In the genomic region with DNA sequence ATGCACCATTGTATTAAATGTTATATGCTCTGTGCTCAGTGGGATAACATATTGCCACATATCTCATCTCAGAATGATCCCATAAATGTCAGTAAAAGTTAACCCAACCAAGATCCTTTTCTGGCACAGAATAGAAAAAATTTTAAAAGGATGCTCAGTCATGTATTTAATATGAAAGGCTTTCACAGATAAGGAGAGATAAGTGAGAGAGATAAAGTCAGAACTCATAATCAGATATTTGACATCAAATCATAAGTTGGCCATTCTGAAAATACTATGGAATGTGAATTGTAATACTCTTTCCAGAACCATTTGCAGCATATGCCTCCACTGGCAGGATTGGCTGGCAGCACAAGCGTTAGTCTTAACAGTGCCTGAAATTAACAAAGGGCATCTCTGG, we compare ENCODE assay signal across 34 cellular contexts.
"Had no signal": no experiment of that assay in that cellular context is flagged by ENCODE, and none has a peak within 500 bp of the region (broad histone marks: within the 10 kb centered on the region; RNA-seq: fewer than 3 reads in every experiment).

No MANE protein-coding gene starts in this region.

- H3K9me3 ChIP-seq: MG63 had no signal

- DNase-seq: Karpas-422, Kasumi-1, MG63, MM.1S, MV-4-11, NCI-H1048, NCI-H1092, NCI-H1092 treated with DMSO at 0.1 percent for 48 hours, NCI-H1105, NCI-H1105 treated with DMSO at 0.1 percent for 48 hours, NCI-H1417, NCI-H1417 treated with DMSO at 0.1 percent for 48 hours, NCI-H1436, NCI-H1436 treated with DMSO at 0.1 percent for 48 hours, NCI-H146, NCI-H1694, NCI-H1694 treated with DMSO at 0.1 percent for 48 hours, NCI-H187, NCI-H187 treated with DMSO at 0.1 percent for 48 hours, NCI-H1930, NCI-H2029, NCI-H2029 treated with DMSO at 0.1 percent for 48 hours, NCI-H2081, NCI-H2081 treated with DMSO at 0.1 percent for 48 hours, NCI-H2107, NCI-H2171, NCI-H2171 treated with DMSO at 0.1 percent for 48 hours, NCI-H2227 treated with DMSO at 0.1 percent for 48 hours, NCI-H226, NCI-H345, NCI-H446, NCI-H446 treated with DMSO at 0.1 percent for 48 hours, NCI-H510A, NCI-H510A treated with DMSO at 0.1 percent for 48 hours had no signal

- H3K36me3 ChIP-seq: MG63 had no signal

- H3K27me3 ChIP-seq: MG63 had no signal

- H3K4me3 ChIP-seq: MG63 had no signal
